Comparison of ENCODE assay signal across 16 cellular contexts in the genomic region with DNA sequence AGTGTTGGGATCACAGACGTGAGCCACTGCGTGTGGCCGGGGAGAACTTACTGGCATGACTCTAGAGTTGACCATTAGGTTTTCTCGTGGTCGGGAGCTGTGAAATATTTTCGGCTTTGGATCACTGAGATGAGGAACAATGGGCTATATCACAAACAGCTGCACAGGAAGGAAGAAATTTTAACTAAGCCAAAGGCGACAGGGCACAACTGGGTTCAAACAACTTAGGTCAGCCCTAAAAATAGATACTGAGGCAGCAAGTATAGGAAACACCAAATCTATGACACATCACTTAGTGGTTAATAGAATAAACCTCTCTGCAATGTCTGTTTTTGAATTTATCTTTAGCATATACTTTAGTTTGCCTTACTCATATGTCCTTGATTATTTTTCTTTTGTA.
DNase-seq lines count a peak whose midpoint lies in the region; ATAC-seq and TF ChIP-seq lines count a peak whose summit lies in the region.
"Had no signal": no experiment of that assay in that cellular context is flagged by ENCODE, and none has a peak within 500 bp of the region (broad histone marks: within the 10 kb centered on the region; RNA-seq: fewer than 3 reads in every experiment).

No MANE protein-coding gene starts in this region.

- H4K20me1 ChIP-seq in PC-3 (ENCODE audit: low read length): no peaks in the 10 kb centered on the region

- no peaks in the 10 kb centered on the region for H3K36me3 ChIP-seq in PC-3 (ENCODE audit: low read depth, low read length)

- no peak overlapping the region for H3K4me3 Mint-ChIP-seq in osteocyte (ENCODE audit: unreplicated experiment)
- no peak overlapping the region for H3K4me3 Mint-ChIP-seq in activated T-cell treated with anti-CD3 and anti-CD28 coated beads, Interleukin-2, amount 50 U/mL, for 24 hours
- H3K4me3 Mint-ChIP-seq in activated T-helper 17 cell treated with anti-CD3 and anti-CD28 coated beads, Interleukin-2, amount 50 U/mL, for 72 hours: no peak overlapping the region
- no peak overlapping the region for H3K4me3 Mint-ChIP-seq in natural killer cell

- peak; percentile 85 for DNase-seq in EL
- peak; percentile 9 for DNase-seq in PC-3
- DNase-seq in dermis microvascular lymphatic vessel endothelial cell (ENCODE audit: low read depth in 2 of 2): peak; percentile 81 to 87
- no peak for DNase-seq in osteocyte (ENCODE audit: extremely low spot score, unreplicated experiment)
- no peak for DNase-seq in activated T-cell treated with anti-CD3 and anti-CD28 coated beads, Interleukin-2, amount 50 U/mL, for 24 hours
- DNase-seq in activated naive CD4-positive, alpha-beta T cell (lab: John Stamatoyannopoulos, UW): no peak
- DNase-seq in natural killer cell: no peak
- DNase-seq: activated CD4-positive, CD25-positive, alpha-beta regulatory T cell; activated T-cell treated with anti-CD3 and anti-CD28 coated beads for 4 hours; body of pancreas; Caco-2; NCI-H187; NCI-H82; testis had no signal

- H3K27ac ChIP-seq in PC-3 (ENCODE audit: low read length): no peak overlapping the region
- H3K27ac ChIP-seq: body of pancreas, epithelial cell of prostate, testis had no signal

- TF ChIP-seq CTCF in PC-3 (conservative IDR thresholded peaks at IDR 0.05; ENCODE audit: low read depth, low read length): no peak
- TF ChIP-seq CTCF in osteocyte (IDR thresholded peaks at IDR 0.05): no peak
- TF ChIP-seq CTCF in natural killer cell (IDR thresholded peaks at IDR 0.05): no peak

- no peaks in the 10 kb centered on the region for H3K27me3 ChIP-seq in PC-3 (ENCODE audit: low read length)
- H3K27me3 ChIP-seq: body of pancreas, testis had no signal

- no peak for ATAC-seq in PC-3
- no peak for ATAC-seq in activated T-helper 17 cell treated with anti-CD3 and anti-CD28 coated beads, Interleukin-2, amount 50 U/mL, for 72 hours (replicated peaks)
- ATAC-seq in natural killer cell: no peak
- ATAC-seq: body of pancreas had no signal

- no peak overlapping the region for H2AFZ ChIP-seq in PC-3 (ENCODE audit: low read length)

- H3K27me3 Mint-ChIP-seq in osteocyte (ENCODE audit: unreplicated experiment): no peaks in the 10 kb centered on the region
- no peaks in the 10 kb centered on the region for H3K27me3 Mint-ChIP-seq in activated T-cell treated with anti-CD3 and anti-CD28 coated beads, Interleukin-2, amount 50 U/mL, for 24 hours
- no peaks in the 10 kb centered on the region for H3K27me3 Mint-ChIP-seq in activated T-helper 17 cell treated with anti-CD3 and anti-CD28 coated beads, Interleukin-2, amount 50 U/mL, for 72 hours
- no peaks in the 10 kb centered on the region for H3K27me3 Mint-ChIP-seq in natural killer cell (ENCODE audit: low read depth in 2 of 2)

- no peak overlapping the region for H3K9ac ChIP-seq in PC-3 (ENCODE audit: low read length)

- H3K79me2 ChIP-seq in PC-3 (ENCODE audit: low read length): no peaks in the 10 kb centered on the region

- POLR2A ChIA-PET in PC-3 (lab: Charles Lee; ENCODE audit: unreplicated experiment): no interaction called here

- H3K4me2 ChIP-seq in PC-3 (ENCODE audit: low read length): no peak overlapping the region

- H3K27ac Mint-ChIP-seq in osteocyte (ENCODE audit: unreplicated experiment) (peak overlapping the region; percentile 87), natural killer cell (no peak overlapping the region)
- no peak overlapping the region for H3K27ac Mint-ChIP-seq in activated T-cell treated with anti-CD3 and anti-CD28 coated beads, Interleukin-2, amount 50 U/mL, for 24 hours
- no peak overlapping the region for H3K27ac Mint-ChIP-seq in activated T-helper 17 cell treated with anti-CD3 and anti-CD28 coated beads, Interleukin-2, amount 50 U/mL, for 72 hours

- BruUV-seq in PC-3 (replicated peaks; lab: Mats Ljungman, UMichigan): no TSS peak

- H3K4me1 ChIP-seq in PC-3 (ENCODE audit: insufficient read depth, low read length): no peaks in the 10 kb centered on the region
- H3K4me1 ChIP-seq: Caco-2, testis had no signal

- no peaks in the 10 kb centered on the region for H3K9me3 ChIP-seq in PC-3 (ENCODE audit: low read length)
- H3K9me3 ChIP-seq: body of pancreas, Caco-2, testis had no signal

- H3K9me2 ChIP-seq in PC-3 (replicated peaks; ENCODE audit: low read length): no peaks in the 10 kb centered on the region; the same call in 1 of the 2 replicates

- peaks cover 2% of the 10 kb centered on the region for H3K36me3 Mint-ChIP-seq in osteocyte (ENCODE audit: unreplicated experiment)
- H3K36me3 Mint-ChIP-seq in activated T-cell treated with anti-CD3 and anti-CD28 coated beads, Interleukin-2, amount 50 U/mL, for 24 hours (ENCODE audit: low read depth): no peaks in the 10 kb centered on the region
- no peaks in the 10 kb centered on the region for H3K36me3 Mint-ChIP-seq in activated T-helper 17 cell treated with anti-CD3 and anti-CD28 coated beads, Interleukin-2, amount 50 U/mL, for 72 hours (ENCODE audit: low read depth)
- H3K36me3 Mint-ChIP-seq in natural killer cell: no peaks in the 10 kb centered on the region

- H3F3A ChIP-seq in PC-3 (ENCODE audit: low read length, unreplicated experiment): no peaks in the 10 kb centered on the region

- CTCF ChIA-PET in PC-3 (lab: Charles Lee): no interaction called here

- intact Hi-C loops in PC-3 (cut with micrococcal nuclease) (no loop called here), natural killer cell (cut with micrococcal nuclease) (no loop called here)

- peaks cover 23% of the 10 kb centered on the region for H3K9me3 Mint-ChIP-seq in osteocyte (ENCODE audit: unreplicated experiment)
- peaks cover 9% of the 10 kb centered on the region for H3K9me3 Mint-ChIP-seq in activated T-cell treated with anti-CD3 and anti-CD28 coated beads, Interleukin-2, amount 50 U/mL, for 24 hours
- peaks cover 4% of the 10 kb centered on the region for H3K9me3 Mint-ChIP-seq in activated T-helper 17 cell treated with anti-CD3 and anti-CD28 coated beads, Interleukin-2, amount 50 U/mL, for 72 hours
- H3K9me3 Mint-ChIP-seq in natural killer cell: peaks cover 7 to 14% of the 10 kb centered on the region in 2 donors

- H3K4me3 ChIP-seq in PC-3 (ENCODE audit: low read length): no peak overlapping the region
- H3K4me3 ChIP-seq: body of pancreas, testis had no signal

- H3K4me1 Mint-ChIP-seq in osteocyte (ENCODE audit: unreplicated experiment) (peaks cover 41% of the 10 kb centered on the region), natural killer cell (no peaks in the 10 kb centered on the region)
- no peaks in the 10 kb centered on the region for H3K4me1 Mint-ChIP-seq in activated T-cell treated with anti-CD3 and anti-CD28 coated beads, Interleukin-2, amount 50 U/mL, for 24 hours (ENCODE audit: low read depth)
- no peaks in the 10 kb centered on the region for H3K4me1 Mint-ChIP-seq in activated T-helper 17 cell treated with anti-CD3 and anti-CD28 coated beads, Interleukin-2, amount 50 U/mL, for 72 hours

Comparison
In these comparisons a context has a peak if more than half of its experiments do, and no peak if none do; other contexts are left out.
1. DNase-seq: peak in EL (single experiment), PC-3 (single experiment) and dermis microvascular lymphatic vessel endothelial cell (2 of 2); none in osteocyte (single experiment), activated T-cell treated with anti-CD3 and anti-CD28 coated beads, Interleukin-2, amount 50 U/mL, for 24 hours (single experiment), activated naive CD4-positive, alpha-beta T cell (0 of 4) and natural killer cell (single experiment).